In genomic region chrX:41086627-41086932, GRCh38 we compare ENCODE assay signal across 8 cellular contexts. TPM values are rescaled to one million over a fixed set of nuclear protein-coding genes. Genes with fewer than 3 reads are reported as not detected.
A peak's percentile ranks its signal among the peaks of the same experiment; 100 is the strongest.
DNase-seq lines count a peak whose midpoint lies in the region; ATAC-seq and TF ChIP-seq lines count a peak whose summit lies in the region.

No MANE protein-coding gene starts in this region.

- CTCF ChIA-PET in SK-N-SH (lab: Yijun Ruan, JAX): interaction anchor here (1.3 to 2.3 kb wide), 2 partner anchors 13 to 28 kb away, joined by 4 to 8 read pairs; no protein-coding TSS in a partner anchor
- CTCF ChIA-PET in activated CD4-positive, alpha-beta T cell treated with anti-CD3 and anti-CD28 coated beads, Interleukin-2, amount 10 ng/mL, durations not matched to agents 7 days and 5 days (lab: Charles Lee): interaction anchor here (1.1 to 2.2 kb wide), 3 partner anchors 13 to 28 kb away, joined by 3 to 11 read pairs (median 3); no protein-coding TSS in a partner anchor

- TF ChIP-seq POLR2A in spleen (IDR thresholded peaks at IDR 0.05): no peak

- H4K20me1 ChIP-seq in SK-N-SH (ENCODE audit: insufficient read depth) (peaks cover 52% of the 10 kb centered on the region), hepatocyte (ENCODE audit: insufficient read depth, poor library complexity, severe bottlenecking) (peaks cover 52% of the 10 kb centered on the region)

- peaks cover 63% of the 10 kb centered on the region for H3K79me2 ChIP-seq in SK-N-SH (ENCODE audit: insufficient read depth)
- peaks cover 62% of the 10 kb centered on the region for H3K79me2 ChIP-seq in hepatocyte

- H3F3A ChIP-seq in SK-N-SH (replicated peaks; ENCODE audit: insufficient read depth): peaks cover 9% of the 10 kb centered on the region

- peak overlapping the region; percentile 90 for H3K4me3 Mint-ChIP-seq in activated CD4-positive, alpha-beta T cell treated with anti-CD3 and anti-CD28 coated beads, Interleukin-2, amount 10 ng/mL, durations not matched to agents 7 days and 5 days

- H3K36me3 Mint-ChIP-seq in activated CD4-positive, alpha-beta T cell treated with anti-CD3 and anti-CD28 coated beads, Interleukin-2, amount 10 ng/mL, durations not matched to agents 7 days and 5 days (ENCODE audit: low read depth): peaks cover 18% of the 10 kb centered on the region

- H3K4me3 ChIP-seq in SK-N-SH (ENCODE audit: low read depth in 2 of 2, low read length in 1 of 2) (peak overlapping the region; percentile 81 to 93), hepatocyte (peak overlapping the region; percentile 72), spleen (peak overlapping the region; percentile 58 to 91 (median 79))

- H3K9ac ChIP-seq in SK-N-SH: peak overlapping the region; percentile 95

- H3K4me1 ChIP-seq in SK-N-SH (ENCODE audit: control insufficient read depth in 1 of 2, insufficient read depth in 2 of 2, low read depth in 1 of 2, low read length in 1 of 2) (no peaks in the 10 kb centered on the region; a peak in 3 of 4 replicates), hepatocyte (ENCODE audit: insufficient read depth) (peaks cover 7% of the 10 kb centered on the region), spleen (peaks cover 17 to 60% (median 45%) of the 10 kb centered on the region in 6 donors)

- TF ChIP-seq EP300 in SK-N-SH (IDR thresholded peaks at IDR 0.05; ENCODE audit: borderline replicate concordance in 1 of 2, low read depth in 1 of 2, low read length in 1 of 2): no peak

- H3K9me3 Mint-ChIP-seq in activated CD4-positive, alpha-beta T cell treated with anti-CD3 and anti-CD28 coated beads, Interleukin-2, amount 10 ng/mL, durations not matched to agents 7 days and 5 days: no peaks in the 10 kb centered on the region

- H3K27me3 Mint-ChIP-seq in activated CD4-positive, alpha-beta T cell treated with anti-CD3 and anti-CD28 coated beads, Interleukin-2, amount 10 ng/mL, durations not matched to agents 7 days and 5 days: no peaks in the 10 kb centered on the region

- no peak for TF ChIP-seq RAD21 in SK-N-SH (IDR thresholded peaks at IDR 0.05; ENCODE audit: low read length)

- no peaks in the 10 kb centered on the region for H3K9me2 ChIP-seq in SK-N-SH
- no peaks in the 10 kb centered on the region for H3K9me2 ChIP-seq in hepatocyte (replicated peaks; ENCODE audit: insufficient read depth)

- H3K4me2 ChIP-seq in SK-N-SH: peak overlapping the region; percentile 82
- H3K4me2 ChIP-seq in hepatocyte: peak overlapping the region; percentile 80

- no peaks in the 10 kb centered on the region for H3K27me3 ChIP-seq in SK-N-SH (ENCODE audit: insufficient read depth)
- H3K27me3 ChIP-seq in hepatocyte: no peaks in the 10 kb centered on the region
- H3K27me3 ChIP-seq in spleen (replicated peaks in 1 of 7): no peaks in the 10 kb centered on the region

- TF ChIP-seq CTCF in SK-N-SH (IDR thresholded peaks at IDR 0.05) (no peak), hepatocyte (IDR thresholded peaks at IDR 0.05; ENCODE audit: poor library complexity) (no peak), spleen (IDR thresholded peaks at IDR 0.05 in 8 of 11, conservative IDR thresholded peaks at IDR 0.05 in 3 of 11) (no peak)

- DNase-seq in SK-N-SH: no peak
- no peak for DNase-seq in activated CD4-positive, alpha-beta T cell treated with anti-CD3 and anti-CD28 coated beads, Interleukin-2, amount 10 ng/mL, durations not matched to agents 7 days and 5 days
- DNase-seq in hepatocyte (ENCODE audit: low spot score): no peak
- no peak for DNase-seq in spleen

- 3% methylated on average over 8 of the region's 11 CpGs for WGBS in SK-N-SH (ENCODE audit: low lambda C conversion rate)
- 60% methylated on average over 11 of the region's 11 CpGs for WGBS in hepatocyte (ENCODE audit: low lambda C conversion rate, missing lambda C conversion rate)
- WGBS in spleen, 5 donors: 0 to 3% (median 2%) methylated on average over 8 to 11 of the region's 11 CpGs

- no peak for ATAC-seq in SK-N-SH treated with all-trans-retinoic acid at 6 μM for 48 hours
- ATAC-seq in HG03095 (IDR thresholded peaks at IDR 0.05; ENCODE audit: unreplicated experiment): no peak
- no peak for ATAC-seq in HG03378 (IDR thresholded peaks at IDR 0.05; ENCODE audit: unreplicated experiment)
- no peak for ATAC-seq in HG02852 (IDR thresholded peaks at IDR 0.05; ENCODE audit: unreplicated experiment)

- H3K27ac ChIP-seq in SK-N-SH (ENCODE audit: low read depth in 2 of 2, low read length in 1 of 2) (peak overlapping the region; percentile 87 to 98), hepatocyte (peak overlapping the region; percentile 100), spleen (peak overlapping the region; percentile 95 to 100 (median 99))

- H2AFZ ChIP-seq in SK-N-SH (ENCODE audit: low read depth) (no peak overlapping the region), hepatocyte (no peak overlapping the region)

- H3K9me3 ChIP-seq in SK-N-SH (no peaks in the 10 kb centered on the region), hepatocyte (ENCODE audit: low read depth) (no peaks in the 10 kb centered on the region), spleen (no peaks in the 10 kb centered on the region)

- peaks cover 39% of the 10 kb centered on the region for H3K4me1 Mint-ChIP-seq in activated CD4-positive, alpha-beta T cell treated with anti-CD3 and anti-CD28 coated beads, Interleukin-2, amount 10 ng/mL, durations not matched to agents 7 days and 5 days

- peak overlapping the region; percentile 91 for H3K27ac Mint-ChIP-seq in activated CD4-positive, alpha-beta T cell treated with anti-CD3 and anti-CD28 coated beads, Interleukin-2, amount 10 ng/mL, durations not matched to agents 7 days and 5 days

- intact Hi-C loops in spleen (cut with DNase I; ENCODE audit: low total_unique reads): no loop called here

- POLR2A ChIA-PET in SK-N-SH (lab: Yijun Ruan, JAX): interaction anchor here (0.6 to 2.1 kb wide), 4 partner anchors 13 to 247 kb away, joined by 3 to 7 read pairs (median 4); no protein-coding TSS in a partner anchor
- POLR2A ChIA-PET in activated CD4-positive, alpha-beta T cell treated with anti-CD3 and anti-CD28 coated beads, Interleukin-2, amount 10 ng/mL, durations not matched to agents 7 days and 5 days (lab: Charles Lee): interaction anchor here (1.6 kb wide), 1 partner anchor 30 kb away, joined by 3 read pairs; no protein-coding TSS in a partner anchor

- H3K36me3 ChIP-seq in SK-N-SH (replicated peaks in 1 of 2; ENCODE audit: control insufficient read depth in 1 of 2, insufficient read depth in 2 of 2, low read length in 1 of 2) (peaks cover 9 to 16% of the 10 kb centered on the region in 2 experiments), hepatocyte (replicated peaks; ENCODE audit: insufficient read depth, low read depth) (no peaks in the 10 kb centered on the region), spleen (no peaks in the 10 kb centered on the region)

TF ChIP-seq in SK-N-SH, 30 proteins besides CTCF, POLR2A, EP300 and RAD21:
- 0 out of 2 replicates have a peak, but pooled peaks have one; percentile 18 for TF ChIP-seq ZBTB33 (IDR thresholded peaks at IDR 0.05; ENCODE audit: borderline replicate concordance, low read depth)
- peak; percentile 91 for TF ChIP-seq CHD2 (IDR thresholded peaks at IDR 0.05; ENCODE audit: low read length, partially characterized antibody)
- no peak for TF ChIP-seq RCOR1 (IDR thresholded peaks at IDR 0.05; ENCODE audit: low read length)
TF ChIP-seq in SK-N-SH: peak in this region for 2.

TF ChIP-seq in SK-N-SH treated with all-trans-retinoic acid at 6 μM for 48 hours, 23 proteins besides CTCF, POLR2A, EP300 and RAD21:
- TF ChIP-seq OSR1 (CRISPR knock-in tag; IDR thresholded peaks at IDR 0.05) (no peak), PATZ1 (CRISPR knock-in tag; IDR thresholded peaks at IDR 0.05; ENCODE audit: borderline replicate concordance) (no peak), ISL1 (CRISPR knock-in tag; IDR thresholded peaks at IDR 0.05) (no peak), ZFP30 (CRISPR knock-in tag; IDR thresholded peaks at IDR 0.05) (no peak), POU6F1 (CRISPR knock-in tag; IDR thresholded peaks at IDR 0.05; ENCODE audit: borderline replicate concordance, low read depth) (no peak), ZNF565 (CRISPR knock-in tag; conservative IDR thresholded peaks at IDR 0.05; ENCODE audit: low read depth) (no peak)

RNA-seq across cellular contexts. Expression of gene USP9X, which starts 1.3 kb away (rescaled TPM):
- polyA plus RNA-seq in SK-N-SH (2012; rRNA removed): 13.2 and 15.7 TPM in 2 replicates
- 15.5 and 15.9 TPM in 2 replicates for polyA plus RNA-seq in SK-N-SH (2012; cell fraction: cytosol; rRNA removed)
- polyA plus RNA-seq in SK-N-SH (2012; cell fraction: nucleus; rRNA removed): 18.7 and 34.4 TPM in 2 replicates
- total RNA-seq in activated CD4-positive, alpha-beta T cell treated with anti-CD3 and anti-CD28 coated beads, Interleukin-2, amount 10 ng/mL, durations not matched to agents 7 days and 5 days: 10 to 100 TPM; 45.5 to 57.5 TPM
- 93.9 and 114 TPM in 2 replicates for total RNA-seq in hepatocyte
- polyA plus RNA-seq in hepatocyte: 23.8 and 26.6 TPM in 2 replicates
- 100 to 1,000 TPM in 3 of 7 donors, 10 to 100 TPM in 4; 82.7 to 116 (median 95.3) TPM for total RNA-seq in spleen
- polyA plus RNA-seq in spleen: 1 to 10 TPM; 8.0 to 9.0 (median 8.3) TPM
